ENCODE assay signal across 22 cellular contexts in the genomic region with DNA sequence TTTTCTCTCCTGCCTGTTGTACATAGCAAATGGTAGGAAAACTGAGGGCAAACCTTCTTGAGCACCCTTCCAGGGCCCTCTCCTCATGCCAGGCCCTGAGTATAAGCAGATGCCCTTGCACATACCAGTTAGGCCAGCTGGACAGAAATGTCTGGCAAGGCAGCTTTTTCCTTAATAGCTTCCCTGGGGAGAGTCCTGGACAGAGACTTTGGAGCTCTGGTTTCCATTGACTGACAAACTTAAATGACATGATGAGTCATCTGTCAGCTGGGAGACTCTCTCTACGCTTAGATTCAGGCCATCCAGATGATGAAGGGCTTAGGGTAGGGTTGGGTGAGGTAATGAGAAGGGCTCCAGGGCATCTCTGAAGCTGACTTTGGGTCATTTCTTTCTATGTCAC.
DNase-seq lines count a peak whose midpoint lies in the region; ATAC-seq and TF ChIP-seq lines count a peak whose summit lies in the region.
"Had no signal": no experiment of that assay in that cellular context is flagged by ENCODE, and none has a peak within 500 bp of the region (broad histone marks: within the 10 kb centered on the region; RNA-seq: fewer than 3 reads in every experiment).

No MANE protein-coding gene starts in this region.

- CTCF ChIA-PET in MCF 10A (lab: Yijun Ruan, JAX): interaction anchor here (0.5 to 12.5 kb wide), 13 partner anchors 33 to 1848 kb away, joined by 3 to 140 read pairs (median 3); no protein-coding TSS in a partner anchor

- no peaks in the 10 kb centered on the region for H3K4me1 ChIP-seq in breast epithelium
- H3K4me1 ChIP-seq: A549, lower lobe of right lung had no signal

- ATAC-seq in natural killer cell treated with Interleukin-12 subunit alpha and Interleukin-12 subunit beta and Interleukin-15 and Interleukin-18, amount 100 ng/mL, for 72 hours: no peak
- ATAC-seq: A549, lower lobe of right lung, sciatic nerve had no signal

- H3K9me3 Mint-ChIP-seq in MCF 10A (ENCODE audit: unreplicated experiment): no peaks in the 10 kb centered on the region
- H3K9me3 Mint-ChIP-seq in natural killer cell treated with Interleukin-12 subunit alpha and Interleukin-12 subunit beta and Interleukin-15 and Interleukin-18, amount 100 ng/mL, for 72 hours: no peaks in the 10 kb centered on the region
- H3K9me3 Mint-ChIP-seq: CD14-positive monocyte; H9; stimulated activated naive CD8-positive, alpha-beta T cell treated with anti-CD3 and anti-CD28 coated beads, Interleukin-15, Interleukin-2, amounts not matched to agents 100 ng/mL and 50 ng/mL, for 24 hours had no signal

- H3K27me3 Mint-ChIP-seq in MCF 10A (ENCODE audit: insufficient read depth, unreplicated experiment): no peaks in the 10 kb centered on the region
- peaks cover 4 to 13% of the 10 kb centered on the region in 2 donors for H3K27me3 Mint-ChIP-seq in natural killer cell treated with Interleukin-12 subunit alpha and Interleukin-12 subunit beta and Interleukin-15 and Interleukin-18, amount 100 ng/mL, for 72 hours

- no peak overlapping the region for H3K4me3 Mint-ChIP-seq in MCF 10A (ENCODE audit: unreplicated experiment)
- no peak overlapping the region for H3K4me3 Mint-ChIP-seq in natural killer cell treated with Interleukin-12 subunit alpha and Interleukin-12 subunit beta and Interleukin-15 and Interleukin-18, amount 100 ng/mL, for 72 hours
- H3K4me3 Mint-ChIP-seq: CD14-positive monocyte; H9; stimulated activated naive CD8-positive, alpha-beta T cell treated with anti-CD3 and anti-CD28 coated beads, Interleukin-15, Interleukin-2, amounts not matched to agents 100 ng/mL and 50 ng/mL, for 24 hours had no signal

- TF ChIP-seq POLR2A in breast epithelium (IDR thresholded peaks at IDR 0.05): no peak

- no peak for TF ChIP-seq CTCF in MCF 10A (IDR thresholded peaks at IDR 0.05; ENCODE audit: unreplicated experiment)
- no peak for TF ChIP-seq CTCF in breast epithelium (IDR thresholded peaks at IDR 0.05)
- TF ChIP-seq CTCF in WERI-Rb-1 (IDR thresholded peaks at IDR 0.05; ENCODE audit: low read depth, low read length): no peak

- no peak overlapping the region for H3K27ac ChIP-seq in breast epithelium
- no peak overlapping the region for H3K27ac ChIP-seq in WERI-Rb-1
- H3K27ac ChIP-seq: A549, cardiac muscle cell, dorsolateral prefrontal cortex, lower lobe of right lung had no signal

- no peaks in the 10 kb centered on the region for H3K36me3 ChIP-seq in breast epithelium
- no peaks in the 10 kb centered on the region for H3K36me3 ChIP-seq in WERI-Rb-1
- H3K36me3 ChIP-seq: cardiac muscle cell, lower lobe of right lung had no signal

- H3K4me1 Mint-ChIP-seq in MCF 10A (ENCODE audit: insufficient read depth, unreplicated experiment): no peaks in the 10 kb centered on the region
- no peaks in the 10 kb centered on the region for H3K4me1 Mint-ChIP-seq in natural killer cell treated with Interleukin-12 subunit alpha and Interleukin-12 subunit beta and Interleukin-15 and Interleukin-18, amount 100 ng/mL, for 72 hours (ENCODE audit: low read depth in 2 of 2)
- H3K4me1 Mint-ChIP-seq: CD14-positive monocyte, naive B cell had no signal

- no TSS peak for BruUV-seq in MCF 10A (replicated peaks; lab: Mats Ljungman, UMichigan)

- H3K27me3 ChIP-seq in breast epithelium: no peaks in the 10 kb centered on the region
- H3K27me3 ChIP-seq in WERI-Rb-1 (ENCODE audit: insufficient read depth, low read depth, severe bottlenecking): no peaks in the 10 kb centered on the region
- H3K27me3 ChIP-seq: cardiac muscle cell, dorsolateral prefrontal cortex had no signal

- POLR2A ChIA-PET in MCF 10A (lab: Yijun Ruan, JAX): interaction anchor here (0.5 to 0.6 kb wide), 2 partner anchors 90 to 472 kb away, joined by 3 read pairs; no protein-coding TSS in a partner anchor

- DNase-seq in MCF 10A (ENCODE audit: unreplicated experiment) (peak; percentile 27), breast epithelium (ENCODE audit: low spot score in 2 of 2) (no peak), WERI-Rb-1 (peak; percentile 47), left kidney (ENCODE audit: low read depth, low spot score) (peak; percentile 23), NOMO-1 treated with dmso at 0.1 percent for 144 hours (lab: John Stamatoyannopoulos, UW; ENCODE audit: unreplicated experiment) (no peak), hippocampal formation (lab: John Stamatoyannopoulos, UW) (no peak), NCI-H748 (lab: John Stamatoyannopoulos, UW; ENCODE audit: unreplicated experiment) (no peak)
- no peak for DNase-seq in natural killer cell treated with Interleukin-12 subunit alpha and Interleukin-12 subunit beta and Interleukin-15 and Interleukin-18, amount 100 ng/mL, for 72 hours (ENCODE audit: low spot score)
- DNase-seq: activated CD4-positive, alpha-beta T cell treated with anti-CD3 and anti-CD28 coated beads, Interleukin-2, amount 50 U/mL, for 48 hours; activated T-cell treated with anti-CD3 and anti-CD28 coated beads for 4 hours; DMS153; dorsolateral prefrontal cortex; H9; lower lobe of right lung; naive B cell; NK-92 treated with Interleukin-12 subunit alpha and Interleukin-12 subunit beta, amount 100 ng/mL, for 24 hours; stimulated activated CD4-positive, alpha-beta T cell treated with anti-CD3 and anti-CD28 coated beads, Interleukin-2, amount 100 ng/mL, for 24 hours had no signal

- no peak overlapping the region for H3K27ac Mint-ChIP-seq in MCF 10A (ENCODE audit: low read depth, unreplicated experiment)
- H3K27ac Mint-ChIP-seq in natural killer cell treated with Interleukin-12 subunit alpha and Interleukin-12 subunit beta and Interleukin-15 and Interleukin-18, amount 100 ng/mL, for 72 hours: no peak overlapping the region
- H3K27ac Mint-ChIP-seq: CD14-positive monocyte; H9; naive B cell; stimulated activated naive CD8-positive, alpha-beta T cell treated with anti-CD3 and anti-CD28 coated beads, Interleukin-15, Interleukin-2, amounts not matched to agents 100 ng/mL and 50 ng/mL, for 24 hours had no signal

- H3K4me3 ChIP-seq in breast epithelium (no peak overlapping the region), WERI-Rb-1 (ENCODE audit: low read depth, low read length) (no peak overlapping the region)
- H3K4me3 ChIP-seq: A549, cardiac muscle cell, dorsolateral prefrontal cortex, lower lobe of right lung had no signal

- H3K9me3 ChIP-seq in breast epithelium (no peaks in the 10 kb centered on the region), WERI-Rb-1 (ENCODE audit: severe bottlenecking) (no peaks in the 10 kb centered on the region)
- H3K9me3 ChIP-seq: A549, lower lobe of right lung had no signal

- intact Hi-C loops in MCF 10A (cut with micrococcal nuclease) (loop anchor here (10.0 kb wide), 1 partner anchor 1472 kb away; no protein-coding TSS in a partner anchor), breast epithelium (cut with DNase I; ENCODE audit: low total_unique reads) (loop anchor here (5.0 kb wide), 1 partner anchor 1540 kb away; no protein-coding TSS in a partner anchor)

- no peaks in the 10 kb centered on the region for H3K36me3 Mint-ChIP-seq in MCF 10A (ENCODE audit: insufficient read depth, unreplicated experiment)
- no peaks in the 10 kb centered on the region for H3K36me3 Mint-ChIP-seq in natural killer cell treated with Interleukin-12 subunit alpha and Interleukin-12 subunit beta and Interleukin-15 and Interleukin-18, amount 100 ng/mL, for 72 hours
- H3K36me3 Mint-ChIP-seq: CD14-positive monocyte, naive B cell had no signal

Comparison
In these comparisons a context has a peak if more than half of its experiments do, and no peak if none do; other contexts are left out.
1. DNase-seq: peak in MCF 10A (single experiment), WERI-Rb-1 (single experiment) and left kidney (single experiment); none in breast epithelium (0 of 2), NOMO-1 treated with dmso at 0.1 percent for 144 hours (single experiment), hippocampal formation (0 of 2), NCI-H748 (single experiment) and natural killer cell treated with Interleukin-12 subunit alpha and Interleukin-12 subunit beta and Interleukin-15 and Interleukin-18, amount 100 ng/mL, for 72 hours (single experiment).